ENCODE assay signal across 8 cellular contexts in the genomic region with DNA sequence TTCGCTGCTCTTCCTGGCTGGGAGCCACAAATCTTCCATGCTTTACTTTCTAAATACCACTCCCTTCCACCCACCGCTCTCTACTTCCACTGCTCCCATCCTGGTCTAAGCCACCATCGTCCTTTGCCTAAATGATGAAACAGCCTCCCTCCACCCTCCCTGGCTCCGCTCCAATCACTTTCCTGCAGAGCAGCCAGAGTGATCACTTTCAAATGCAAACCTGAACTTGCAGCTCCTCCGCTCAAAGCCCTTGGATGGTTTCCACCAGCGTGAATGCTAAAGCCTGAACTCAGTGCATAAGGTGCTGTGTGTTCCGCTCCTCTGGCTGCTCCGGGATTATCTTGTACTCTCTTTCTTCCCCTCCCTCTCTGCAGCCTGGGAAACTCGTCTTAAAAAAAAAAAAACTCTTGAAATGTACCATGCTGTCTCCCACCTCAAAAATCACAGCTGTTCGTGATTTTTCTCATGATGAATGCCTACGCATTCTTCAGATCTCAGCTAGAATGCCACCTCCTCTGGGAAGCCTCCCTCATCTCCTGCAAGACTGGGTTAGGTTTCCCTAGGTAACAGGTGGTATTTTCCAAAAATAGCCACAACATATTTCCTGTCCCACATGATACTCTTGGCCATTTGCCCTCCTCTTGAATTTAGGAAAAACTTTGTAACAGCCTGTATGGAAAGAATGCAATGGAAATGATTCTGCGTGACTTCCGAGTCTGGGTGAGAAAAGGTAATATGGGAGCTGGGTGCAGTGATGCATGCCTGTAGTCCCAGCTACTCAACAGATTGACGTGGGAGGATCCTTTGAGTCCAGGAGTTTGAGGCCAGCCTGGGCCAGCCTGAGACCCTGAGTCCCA.
DNase-seq lines count a peak whose midpoint lies in the region; ATAC-seq, FAIRE-seq and TF ChIP-seq lines count a peak whose summit lies in the region.

No MANE protein-coding gene starts in this region.

- peak overlapping the region; percentile 52 for H3K4me3 Mint-ChIP-seq in activated T-cell treated with anti-CD3 and anti-CD28 coated beads, Interleukin-2, amount 50 U/mL, for 24 hours
- peak overlapping the region; percentile 80 for H3K4me3 Mint-ChIP-seq in nephron progenitor cell

- TF ChIP-seq CTCF in nephron progenitor cell (IDR thresholded peaks at IDR 0.05) (no peak), D721Med (IDR thresholded peaks at IDR 0.05; ENCODE audit: insufficient read depth, missing control alignments) (no peak)

- no peak overlapping the region for H3K27ac Mint-ChIP-seq in activated T-cell treated with anti-CD3 and anti-CD28 coated beads, Interleukin-2, amount 50 U/mL, for 24 hours
- peak overlapping the region; percentile 31 for H3K27ac Mint-ChIP-seq in nephron progenitor cell

- peaks cover 6% of the 10 kb centered on the region for H3K36me3 Mint-ChIP-seq in activated T-cell treated with anti-CD3 and anti-CD28 coated beads, Interleukin-2, amount 50 U/mL, for 24 hours (ENCODE audit: low read depth)
- H3K36me3 Mint-ChIP-seq in nephron progenitor cell (ENCODE audit: low read depth) = peaks cover under 1% of the 10 kb centered on the region

- peaks cover 26% of the 10 kb centered on the region for H3K4me1 Mint-ChIP-seq in activated T-cell treated with anti-CD3 and anti-CD28 coated beads, Interleukin-2, amount 50 U/mL, for 24 hours (ENCODE audit: low read depth)
- peaks cover 43% of the 10 kb centered on the region for H3K4me1 Mint-ChIP-seq in nephron progenitor cell

- no peak for FAIRE-seq in D721Med (lab: Jason Lieb, UNC)

- H3K27me3 Mint-ChIP-seq in activated T-cell treated with anti-CD3 and anti-CD28 coated beads, Interleukin-2, amount 50 U/mL, for 24 hours = peaks cover 35% of the 10 kb centered on the region
- peaks cover 16% of the 10 kb centered on the region for H3K27me3 Mint-ChIP-seq in nephron progenitor cell (ENCODE audit: low read depth, poor library complexity)

- H3K9me3 Mint-ChIP-seq in activated T-cell treated with anti-CD3 and anti-CD28 coated beads, Interleukin-2, amount 50 U/mL, for 24 hours = no peaks in the 10 kb centered on the region
- peaks cover 13% of the 10 kb centered on the region for H3K9me3 Mint-ChIP-seq in nephron progenitor cell

- DNase-seq in activated T-cell treated with anti-CD3 and anti-CD28 coated beads, Interleukin-2, amount 50 U/mL, for 24 hours = no peak
- DNase-seq in activated T-cell treated with anti-CD3 and anti-CD28 coated beads for 4 hours = no peak
- DNase-seq in fibroblast of gingiva (ENCODE audit: low read depth) = peak; percentile 84
- DNase-seq in nephron progenitor cell = peak; percentile 31
- DNase-seq in D721Med (ENCODE audit: insufficient read length, low spot score) = no peak

- peak; percentile 73 for ATAC-seq in SK-N-SH treated with all-trans-retinoic acid at 6 μM for 48 hours
- ATAC-seq in GM21619 (IDR thresholded peaks at IDR 0.05; ENCODE audit: unreplicated experiment) = no peak
- ATAC-seq in HG02610 (IDR thresholded peaks at IDR 0.05; ENCODE audit: unreplicated experiment) = no peak

TF ChIP-seq in SK-N-SH treated with all-trans-retinoic acid at 6 μM for 48 hours, 23 proteins besides CTCF, POLR2A, EP300 and RAD21:
- no peak for TF ChIP-seq BACH2 (CRISPR knock-in tag; IDR thresholded peaks at IDR 0.05; ENCODE audit: borderline replicate concordance)
- TF ChIP-seq RARB (CRISPR knock-in tag; IDR thresholded peaks at IDR 0.05) = no peak
- no peak for TF ChIP-seq ESRRG (CRISPR knock-in tag; IDR thresholded peaks at IDR 0.05)
- TF ChIP-seq CSDC2 (CRISPR knock-in tag; IDR thresholded peaks at IDR 0.05) = no peak
- no peak for TF ChIP-seq OSR1 (CRISPR knock-in tag; IDR thresholded peaks at IDR 0.05)
- TF ChIP-seq ZFP30 (CRISPR knock-in tag; IDR thresholded peaks at IDR 0.05) = no peak

Comparison
In these comparisons a context has a peak if more than half of its experiments do, and no peak if none do; other contexts are left out.
1. DNase-seq: peak in fibroblast of gingiva (single experiment) and nephron progenitor cell (single experiment); none in activated T-cell treated with anti-CD3 and anti-CD28 coated beads, Interleukin-2, amount 50 U/mL, for 24 hours (single experiment), activated T-cell treated with anti-CD3 and anti-CD28 coated beads for 4 hours (single experiment) and D721Med (single experiment).